31 cellular contexts compared by ENCODE assay signal in the genomic region with DNA sequence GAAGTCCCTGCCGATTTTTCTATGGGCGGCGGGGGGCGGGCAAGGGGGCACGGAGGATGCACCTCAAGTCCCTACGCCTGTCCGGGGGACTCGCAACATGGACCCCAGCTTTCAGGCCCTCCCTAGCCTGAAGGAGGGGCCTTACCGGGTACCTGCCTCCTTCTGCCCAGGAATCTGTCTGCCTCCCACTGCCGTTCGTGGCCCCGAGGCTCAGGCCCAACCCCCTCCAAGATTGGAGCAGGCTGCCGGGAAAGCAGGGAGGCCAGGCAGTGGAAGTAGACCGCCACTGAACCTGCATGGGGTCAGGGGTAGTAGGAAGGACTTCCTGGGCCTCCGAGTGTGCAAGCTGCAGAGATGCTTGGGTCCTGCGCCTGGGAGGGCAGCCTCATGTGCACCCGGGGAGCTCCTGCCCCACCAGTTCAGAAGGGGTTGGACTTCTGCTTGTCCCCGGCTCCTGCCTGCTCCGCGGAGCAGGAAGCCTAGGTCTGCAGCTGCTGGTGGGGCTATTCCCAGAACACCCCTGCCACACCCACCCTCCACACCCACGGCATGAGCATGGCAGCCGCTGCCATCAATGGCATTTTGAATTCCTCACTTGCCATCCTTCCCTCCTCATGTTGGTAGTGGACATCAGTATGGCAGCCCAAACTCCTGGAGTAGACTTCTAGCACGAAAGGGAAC.
"Had no signal": no experiment of that assay in that cellular context is flagged by ENCODE, and none has a peak within 500 bp of the region (broad histone marks: within the 10 kb centered on the region; RNA-seq: fewer than 3 reads in every experiment).

No MANE protein-coding gene starts in this region.

- ATAC-seq: activated CD8-positive, alpha-beta memory T cell treated with anti-CD3 and anti-CD28 coated beads, Interleukin-2, amount 10 ng/mL, durations not matched to agents 7 days and 5 days; PC-3 had no signal

- H3K27me3 ChIP-seq: brain microvascular endothelial cell, Peyer's patch had no signal

- H3K36me3 ChIP-seq: brain microvascular endothelial cell, Peyer's patch, WERI-Rb-1 had no signal

- DNase-seq: activated CD4-positive, alpha-beta memory T cell treated with anti-CD3 and anti-CD28 coated beads, Interleukin-2, amount 10 ng/mL, durations not matched to agents 7 days and 5 days; activated CD4-positive, alpha-beta T cell treated with anti-CD3 and anti-CD28 coated beads for 1 hour; activated CD4-positive, alpha-beta T cell treated with anti-CD3 and anti-CD28 coated beads for 48 hours; activated CD4-positive, CD25-positive, alpha-beta regulatory T cell; activated CD8-positive, alpha-beta memory T cell treated with anti-CD3 and anti-CD28 coated beads for 24 hours; activated CD8-positive, alpha-beta memory T cell treated with anti-CD3 and anti-CD28 coated beads, Interleukin-2, amount 10 ng/mL, durations not matched to agents 7 days and 5 days; activated CD8-positive, alpha-beta memory T cell treated with anti-CD3 and anti-CD28 coated beads, Interleukin-2, amount 50 U/mL, for 48 hours; activated effector memory CD4-positive, alpha-beta T cell treated with Interleukin-2 at 50 U/mL for 16 hours; activated naive CD4-positive, alpha-beta T cell treated with anti-CD3 and anti-CD28 coated beads, Interleukin-2, amount 10 ng/mL, durations not matched to agents 7 days and 5 days; activated naive CD8-positive, alpha-beta T cell treated with anti-CD3 and anti-CD28 coated beads for 36 hours; activated T-cell treated with anti-CD3 and anti-CD28 coated beads, Interleukin-2, amount 50 U/mL, for 48 hours; amniotic stem cell; brain microvascular endothelial cell; MM.1S; MV-4-11; NCI-H1092; NCI-H1436 treated with DMSO at 0.1 percent for 48 hours; NCI-H1694 treated with DMSO at 0.1 percent for 48 hours; NCI-H2029; NCI-H345; NCI-H524 treated with DMSO at 0.1 percent for 48 hours; PC-3; Peyer's patch; Right ventricle myocardium superior; RPMI8226; SW 1271; T-helper 1 cell; T-helper 2 cell; T-helper 9 cell; WERI-Rb-1 had no signal

- H3K4me1 ChIP-seq: Peyer's patch had no signal

- H3K4me3 ChIP-seq: Peyer's patch had no signal

- H3K9me3 ChIP-seq: Peyer's patch had no signal

- H3K27ac ChIP-seq: brain microvascular endothelial cell, KMS-11, Peyer's patch, WERI-Rb-1 had no signal
